Comparison of ENCODE assay signal across 21 cellular contexts in genomic region chr4:4818440-4819212, GRCh38. TPM values are rescaled to one million over a fixed set of nuclear protein-coding genes. Genes with fewer than 3 reads are reported as not detected.
A peak's percentile ranks its signal among the peaks of the same experiment; 100 is the strongest.
DNase-seq lines count a peak whose midpoint lies in the region; ATAC-seq and TF ChIP-seq lines count a peak whose summit lies in the region.
"Had no signal": no experiment of that assay in that cellular context is flagged by ENCODE, and none has a peak within 500 bp of the region (broad histone marks: within the 10 kb centered on the region; RNA-seq: fewer than 3 reads in every experiment).

No MANE protein-coding gene starts in this region.

- H3K27me3 ChIP-seq in SK-N-SH (ENCODE audit: insufficient read depth) (no peaks in the 10 kb centered on the region), esophagus muscularis mucosa (no peaks in the 10 kb centered on the region)

- no peak overlapping the region for H3K9ac ChIP-seq in SK-N-SH

- H3K27ac ChIP-seq in SK-N-SH (ENCODE audit: low read depth in 2 of 2, low read length in 1 of 2) (no peak overlapping the region), esophagus muscularis mucosa (replicated peaks in 1 of 4) (no peak overlapping the region)
- H3K27ac ChIP-seq: SK-N-MC had no signal

- no peak overlapping the region for H3K4me3 ChIP-seq in SK-N-SH (ENCODE audit: low read depth in 2 of 2, low read length in 1 of 2)
- H3K4me3 ChIP-seq in esophagus muscularis mucosa = no peak overlapping the region
- H3K4me3 ChIP-seq: GM12878, SK-N-MC had no signal

- H3K4me2 ChIP-seq in SK-N-SH = no peak overlapping the region

- TF ChIP-seq POLR2A in esophagus muscularis mucosa (IDR thresholded peaks at IDR 0.05; ENCODE audit: low read depth) = no peak

- peak in 2 of 3 experiments; percentile 43 to 77 for DNase-seq in NCI-H1417 (lab: John Stamatoyannopoulos, UW)
- DNase-seq in SK-N-SH = peak; percentile 64
- DNase-seq in glutamatergic neuron = peak; percentile 73
- DNase-seq in retina = peak; percentile 83
- DNase-seq in esophagus muscularis mucosa (ENCODE audit: extremely low spot score) = no peak
- DNase-seq in activated CD4-positive, alpha-beta memory T cell treated with anti-CD3 and anti-CD28 coated beads for 36 hours = no peak
- DNase-seq: ACHN, Caco-2, DMS153, GOT3, KBM-7, NCI-H1105 treated with DMSO at 0.1 percent for 48 hours, NCI-H187 treated with DMSO at 0.1 percent for 48 hours, NCI-H446, NCI-H526 treated with DMSO at 0.1 percent for 48 hours, Right ventricle myocardium superior, T-cell had no signal

- H3K27ac Mint-ChIP-seq in glutamatergic neuron (ENCODE audit: unreplicated experiment) = peak overlapping the region; percentile 15
- no peak overlapping the region for H3K27ac Mint-ChIP-seq in activated CD4-positive, alpha-beta memory T cell treated with anti-CD3 and anti-CD28 coated beads for 36 hours
- H3K27ac Mint-ChIP-seq: T-cell had no signal

- no peak for TF ChIP-seq CTCF in SK-N-SH (IDR thresholded peaks at IDR 0.05)
- no peak for TF ChIP-seq CTCF in glutamatergic neuron (IDR thresholded peaks at IDR 0.05; ENCODE audit: partially characterized antibody, unreplicated experiment)
- TF ChIP-seq CTCF in esophagus muscularis mucosa (IDR thresholded peaks at IDR 0.05) = no peak

- POLR2A ChIA-PET in SK-N-SH (lab: Yijun Ruan, JAX) = no interaction called here
- POLR2A ChIA-PET in activated CD4-positive, alpha-beta memory T cell treated with anti-CD3 and anti-CD28 coated beads for 36 hours (lab: Charles Lee) = no interaction called here

- H3K79me2 ChIP-seq in SK-N-SH (ENCODE audit: insufficient read depth) = no peaks in the 10 kb centered on the region

- ATAC-seq in HG02678 (IDR thresholded peaks at IDR 0.05; ENCODE audit: unreplicated experiment) = no peak
- ATAC-seq: GM12878, HCT116, T-cell had no signal

- H3K36me3 ChIP-seq in SK-N-SH (replicated peaks in 1 of 2; ENCODE audit: control insufficient read depth in 1 of 2, insufficient read depth in 2 of 2, low read length in 1 of 2) (no peaks in the 10 kb centered on the region), esophagus muscularis mucosa (no peaks in the 10 kb centered on the region)

- H3K27me3 Mint-ChIP-seq in glutamatergic neuron (ENCODE audit: unreplicated experiment) = peaks cover 13% of the 10 kb centered on the region
- H3K27me3 Mint-ChIP-seq in activated CD4-positive, alpha-beta memory T cell treated with anti-CD3 and anti-CD28 coated beads for 36 hours = no peaks in the 10 kb centered on the region

- CTCF ChIA-PET in SK-N-SH (lab: Yijun Ruan, JAX) = interaction anchor here (0.9 to 1.8 kb wide), 2 partner anchors 49 to 331 kb away, joined by 3 to 5 read pairs; no protein-coding TSS in a partner anchor
- CTCF ChIA-PET in activated CD4-positive, alpha-beta memory T cell treated with anti-CD3 and anti-CD28 coated beads for 36 hours (lab: Charles Lee) = no interaction called here

- peaks cover 8% of the 10 kb centered on the region for H3K9me3 Mint-ChIP-seq in glutamatergic neuron (ENCODE audit: unreplicated experiment)
- peaks cover 23% of the 10 kb centered on the region for H3K9me3 Mint-ChIP-seq in activated CD4-positive, alpha-beta memory T cell treated with anti-CD3 and anti-CD28 coated beads for 36 hours

- H3K4me1 ChIP-seq in SK-N-SH (ENCODE audit: control insufficient read depth in 1 of 2, insufficient read depth in 2 of 2, low read depth in 1 of 2, low read length in 1 of 2) = peaks cover 0 to 2% of the 10 kb centered on the region in 2 experiments; a peak in 1 of 4 replicates
- H3K4me1 ChIP-seq in esophagus muscularis mucosa = no peaks in the 10 kb centered on the region
- H3K4me1 ChIP-seq: Caco-2 had no signal

- TF ChIP-seq EP300 in SK-N-SH (IDR thresholded peaks at IDR 0.05; ENCODE audit: borderline replicate concordance in 1 of 2, low read depth in 1 of 2, low read length in 1 of 2) (no peak), esophagus muscularis mucosa (IDR thresholded peaks at IDR 0.05) (no peak)

- H2AFZ ChIP-seq in SK-N-SH (ENCODE audit: low read depth) = no peak overlapping the region

- WGBS in SK-N-SH (ENCODE audit: low lambda C conversion rate) = 41% methylated on average over 13 of the region's 17 CpGs
- 43% methylated on average over 13 of the region's 17 CpGs for WGBS in esophagus muscularis mucosa

- H3K4me3 Mint-ChIP-seq in glutamatergic neuron (ENCODE audit: unreplicated experiment) = no peak overlapping the region
- no peak overlapping the region for H3K4me3 Mint-ChIP-seq in activated CD4-positive, alpha-beta memory T cell treated with anti-CD3 and anti-CD28 coated beads for 36 hours
- H3K4me3 Mint-ChIP-seq: T-cell had no signal

- H3K9me3 ChIP-seq in SK-N-SH (no peaks in the 10 kb centered on the region), esophagus muscularis mucosa (peaks cover 0 to 16% (median 4%) of the 10 kb centered on the region in 4 donors)
- H3K9me3 ChIP-seq: Caco-2 had no signal

- H4K20me1 ChIP-seq in SK-N-SH (ENCODE audit: insufficient read depth) = no peaks in the 10 kb centered on the region

- intact Hi-C loops in esophagus muscularis mucosa (cut with DNase I) = no loop called here
- intact Hi-C loops in activated CD4-positive, alpha-beta memory T cell treated with anti-CD3 and anti-CD28 coated beads for 36 hours (cut with micrococcal nuclease) = no loop called here

- H3K4me1 Mint-ChIP-seq in glutamatergic neuron (ENCODE audit: low read depth, unreplicated experiment) = no peaks in the 10 kb centered on the region
- no peaks in the 10 kb centered on the region for H3K4me1 Mint-ChIP-seq in activated CD4-positive, alpha-beta memory T cell treated with anti-CD3 and anti-CD28 coated beads for 36 hours (ENCODE audit: low read depth)
- H3K4me1 Mint-ChIP-seq: T-cell had no signal

- H3F3A ChIP-seq in SK-N-SH (replicated peaks; ENCODE audit: insufficient read depth) = no peaks in the 10 kb centered on the region

- no peaks in the 10 kb centered on the region for H3K9me2 ChIP-seq in SK-N-SH

- H3K36me3 Mint-ChIP-seq in glutamatergic neuron (ENCODE audit: unreplicated experiment) = peaks cover 15% of the 10 kb centered on the region
- peaks cover 1% of the 10 kb centered on the region for H3K36me3 Mint-ChIP-seq in activated CD4-positive, alpha-beta memory T cell treated with anti-CD3 and anti-CD28 coated beads for 36 hours
- H3K36me3 Mint-ChIP-seq: T-cell had no signal

- no peak; the same call in 1 of the 2 replicates for TF ChIP-seq RAD21 in SK-N-SH (IDR thresholded peaks at IDR 0.05; ENCODE audit: low read length)

TF ChIP-seq in SK-N-SH, 30 proteins besides CTCF, POLR2A, EP300 and RAD21:
- TF ChIP-seq TCF12 (IDR thresholded peaks at IDR 0.05) (no peak), POLR2AphosphoS5 (IDR thresholded peaks at IDR 0.05; ENCODE audit: low read depth, low read length) (no peak), FOSL2 (IDR thresholded peaks at IDR 0.05; ENCODE audit: borderline replicate concordance, low read depth) (no peak), MAX (IDR thresholded peaks at IDR 0.05; ENCODE audit: low read depth) (no peak), RFX5 (IDR thresholded peaks at IDR 0.05; ENCODE audit: low read length) (no peak)
TF ChIP-seq in SK-N-SH: peak in this region for 0.

RNA-seq across cellular contexts. Expression of gene MSX1, which starts 40.8 kb away (rescaled TPM):
- 1.5 and 2.1 TPM in 2 replicates for polyA plus RNA-seq in SK-N-SH (2012; rRNA removed)
- 0.97 and 1.7 TPM in 2 replicates for polyA plus RNA-seq in SK-N-SH (2012; cell fraction: cytosol; rRNA removed)
- 0.99 and 1.4 TPM in 2 replicates for polyA plus RNA-seq in SK-N-SH (2012; cell fraction: nucleus; rRNA removed)
- 0.22 TPM for total RNA-seq in glutamatergic neuron (ENCODE audit: unreplicated experiment)
- 1 to 10 TPM; 2.9 to 6.3 (median 4.3) TPM for total RNA-seq in esophagus muscularis mucosa
- under 1 TPM in 1 of 2 experiments, not detected in 1; 0.12 TPM for total RNA-seq in activated CD4-positive, alpha-beta memory T cell treated with anti-CD3 and anti-CD28 coated beads for 36 hours
- total RNA-seq: T-cell had no signal

Comparison
In these comparisons a context has a peak if more than half of its experiments do, and no peak if none do; other contexts are left out.
1. DNase-seq: peak in NCI-H1417 (2 of 3), SK-N-SH (single experiment), glutamatergic neuron (single experiment) and retina (single experiment); none in esophagus muscularis mucosa (single experiment) and activated CD4-positive, alpha-beta memory T cell treated with anti-CD3 and anti-CD28 coated beads for 36 hours (single experiment).